ENCODE assay signal across 16 cellular contexts in genomic region chr12:47735649-47736048, GRCh38. TPM values are rescaled to one million over a fixed set of nuclear protein-coding genes. Genes with fewer than 3 reads are reported as not detected.
A peak's percentile ranks its signal among the peaks of the same experiment; 100 is the strongest.
DNase-seq lines count a peak whose midpoint lies in the region; ATAC-seq and TF ChIP-seq lines count a peak whose summit lies in the region.
"Had no signal": no experiment of that assay in that cellular context is flagged by ENCODE, and none has a peak within 500 bp of the region (broad histone marks: within the 10 kb centered on the region; RNA-seq: fewer than 3 reads in every experiment).

No MANE protein-coding gene starts in this region.

- peak overlapping the region in 1 of 3 donors; percentile 33 for H3K9ac ChIP-seq in skeletal muscle tissue (ENCODE audit: low read depth in 1 of 3, low read length in 3 of 3)
- H3K9ac ChIP-seq: SK-N-SH had no signal

- no peak for ATAC-seq in heart right ventricle
- no peak for ATAC-seq in Right ventricle myocardium inferior
- ATAC-seq in right cardiac atrium, result no peak
- ATAC-seq in aorta (ENCODE audit: low FRiP score), result no peak
- ATAC-seq: activated CD8-positive, alpha-beta T cell treated with anti-CD3 and anti-CD28 coated beads, Interleukin-2, amount 10 ng/mL, durations not matched to agents 7 days and 5 days; body of pancreas had no signal

- H3K4me3 ChIP-seq in heart right ventricle (no peak overlapping the region), right cardiac atrium (ENCODE audit: low read length) (no peak overlapping the region), skeletal muscle tissue (ENCODE audit: low read length in 3 of 3) (no peak overlapping the region), vagina (no peak overlapping the region), aorta (ENCODE audit: low read length in 2 of 2) (no peak overlapping the region)
- H3K4me3 ChIP-seq: body of pancreas, hepatocyte had no signal

- intact Hi-C loops in heart right ventricle (cut with DNase I) (loop anchor here in 3 of 10 donors (2.0 kb wide), 3 partner anchors 17 to 19 kb away; no protein-coding TSS in a partner anchor), Right ventricle myocardium inferior (cut with DNase I) (loop anchor here (2.0 kb wide), 1 partner anchor 19 kb away; no protein-coding TSS in a partner anchor), right cardiac atrium (cut with DNase I) (no loop called here), vagina (cut with DNase I) (loop anchor here (5.0 kb wide), 1 partner anchor 42 kb away; no protein-coding TSS in a partner anchor), aorta (cut with DNase I) (loop anchor here in 1 of 2 donors (2.0 kb wide), 1 partner anchor 19 kb away; no protein-coding TSS in a partner anchor)

- peak overlapping the region; percentile 45 to 93 (median 86) for H3K27ac ChIP-seq in heart right ventricle
- H3K27ac ChIP-seq in right cardiac atrium (ENCODE audit: low read length), result peak overlapping the region; percentile 82
- peak overlapping the region; percentile 58 for H3K27ac ChIP-seq in skeletal muscle tissue (ENCODE audit: low read depth, low read length)
- H3K27ac ChIP-seq in vagina, result peak overlapping the region; percentile 86
- no peak overlapping the region for H3K27ac ChIP-seq in aorta (ENCODE audit: low read depth in 1 of 2, low read length in 2 of 2)

- TF ChIP-seq CTCF in heart right ventricle (IDR thresholded peaks at IDR 0.05) (no peak), vagina (IDR thresholded peaks at IDR 0.05) (no peak)

- peaks cover 38 to 95% (median 78%) of the 10 kb centered on the region in 9 donors for H3K4me1 ChIP-seq in heart right ventricle
- peaks cover 36% of the 10 kb centered on the region for H3K4me1 ChIP-seq in right cardiac atrium (ENCODE audit: control insufficient read depth, insufficient read depth, low read length)
- H3K4me1 ChIP-seq in skeletal muscle tissue (ENCODE audit: control insufficient read depth in 3 of 3, insufficient read depth in 3 of 3, low read length in 3 of 3), result peaks cover 57 to 69% (median 59%) of the 10 kb centered on the region in 3 donors
- H3K4me1 ChIP-seq in vagina, result peaks cover 58% of the 10 kb centered on the region
- peaks cover 0 to 1% of the 10 kb centered on the region in 2 donors for H3K4me1 ChIP-seq in aorta (ENCODE audit: control insufficient read depth in 1 of 2, insufficient read depth in 2 of 2, low read length in 2 of 2)

- WGBS in heart right ventricle, 2 donors, result 79 to 87% methylated on average over 11 of the region's 11 CpGs
- 78% methylated on average over 11 of the region's 11 CpGs for WGBS in right cardiac atrium
- WGBS in aorta, 2 donors, result 96 to 97% methylated on average over 11 of the region's 11 CpGs

- H3K27me3 ChIP-seq in heart right ventricle (no peaks in the 10 kb centered on the region), right cardiac atrium (ENCODE audit: control insufficient read depth, insufficient read depth) (no peaks in the 10 kb centered on the region), skeletal muscle tissue (ENCODE audit: control insufficient read depth in 3 of 3, insufficient read depth in 3 of 3, low read length in 3 of 3) (peaks cover 0 to 2% (median 0%) of the 10 kb centered on the region in 3 donors), vagina (no peaks in the 10 kb centered on the region), aorta (ENCODE audit: control insufficient read depth in 1 of 2, insufficient read depth in 2 of 2, low read length in 1 of 2) (no peaks in the 10 kb centered on the region)
- H3K27me3 ChIP-seq: body of pancreas, hepatocyte had no signal

- no peak for DNase-seq in heart right ventricle
- no peak for DNase-seq in Right ventricle myocardium inferior (ENCODE audit: missing footprints)
- DNase-seq in right cardiac atrium, result no peak
- no peak for DNase-seq in vagina (ENCODE audit: extremely low spot score in 2 of 2)
- DNase-seq in SIG-M5 (lab: John Stamatoyannopoulos, UW), result no peak
- DNase-seq in aorta, result no peak
- no peak for DNase-seq in NCI-H82 treated with DMSO at 0.1 percent for 48 hours (lab: John Stamatoyannopoulos, UW; ENCODE audit: unreplicated experiment)
- DNase-seq: activated CD8-positive, alpha-beta T cell treated with anti-CD3 and anti-CD28 coated beads, Interleukin-2, amount 10 ng/mL, durations not matched to agents 7 days and 5 days; activated gamma-delta T cell; body of pancreas; left colon; NCI-H1436; NCI-H345 had no signal

- H3K9me3 ChIP-seq in heart right ventricle (no peaks in the 10 kb centered on the region), right cardiac atrium (ENCODE audit: control insufficient read depth, low read length) (no peaks in the 10 kb centered on the region), skeletal muscle tissue (ENCODE audit: control insufficient read depth in 3 of 3, low read length in 3 of 3) (no peaks in the 10 kb centered on the region), vagina (no peaks in the 10 kb centered on the region), aorta (ENCODE audit: control insufficient read depth, low read length) (no peaks in the 10 kb centered on the region)
- H3K9me3 ChIP-seq: body of pancreas, SK-N-SH had no signal

- no peak for TF ChIP-seq POLR2A in vagina (IDR thresholded peaks at IDR 0.05)

- peaks cover 0 to 16% (median 0%) of the 10 kb centered on the region in 9 donors for H3K36me3 ChIP-seq in heart right ventricle
- no peaks in the 10 kb centered on the region for H3K36me3 ChIP-seq in skeletal muscle tissue (ENCODE audit: control insufficient read depth in 3 of 3, insufficient read depth in 3 of 3, low read length in 3 of 3)
- H3K36me3 ChIP-seq in vagina, result no peaks in the 10 kb centered on the region
- H3K36me3 ChIP-seq in aorta (ENCODE audit: control insufficient read depth in 1 of 2, insufficient read depth in 2 of 2, low read length in 1 of 2), result no peaks in the 10 kb centered on the region

RNA-seq across cellular contexts. Expression of gene ENDOU, which starts 10.4 kb away (rescaled TPM):
- total RNA-seq in heart right ventricle (under 1 TPM in 9 of 10 donors, not detected in 1; 0.11 to 0.56 (median 0.31) TPM), Right ventricle myocardium inferior (not detected), right cardiac atrium (under 1 TPM; 0.28 to 0.86 (median 0.51) TPM), skeletal muscle tissue (1.0 TPM), vagina (21.4 TPM), aorta (1 to 10 TPM in 1 of 2 donors, under 1 TPM in 1; 0.29 to 1.7 TPM)
- polyA plus RNA-seq in heart right ventricle (under 1 TPM; 0.26 to 0.29 TPM), right cardiac atrium (0.45 TPM), aorta (under 1 TPM in 1 of 2 donors, not detected in 1; 0.74 TPM)
- total RNA-seq: activated CD8-positive, alpha-beta T cell treated with anti-CD3 and anti-CD28 coated beads, Interleukin-2, amount 10 ng/mL, durations not matched to agents 7 days and 5 days; body of pancreas; left colon had no signal
- polyA plus RNA-seq: hepatocyte, SK-N-SH had no signal

RNA-seq across cellular contexts. Expression of gene RAPGEF3, which starts 23.0 kb away (rescaled TPM):
- total RNA-seq in heart right ventricle (10 to 100 TPM in 9 of 10 donors, 1 to 10 TPM in 1; 9.5 to 54.9 (median 19.8) TPM), Right ventricle myocardium inferior (37.3 TPM), right cardiac atrium (10 to 100 TPM; 14.1 to 28.7 (median 23.3) TPM), skeletal muscle tissue (8.4 TPM), vagina (52.3 TPM), aorta (100 to 1,000 TPM in 1 of 2 donors, 10 to 100 TPM in 1; 39.2 to 139 TPM)
- polyA plus RNA-seq in heart right ventricle (100 to 1,000 TPM in 1 of 2 donors, 10 to 100 TPM in 1; 22.4 to 173 TPM), right cardiac atrium (44.9 TPM), aorta (100 to 1,000 TPM in 1 of 2 donors, 1 to 10 TPM in 1; 3.1 to 149 TPM)

RNA-seq across cellular contexts. Expression of gene RPAP3, which starts 29.8 kb away (rescaled TPM):
- total RNA-seq in heart right ventricle (10 to 100 TPM; 18.6 to 28.0 (median 21.8) TPM), Right ventricle myocardium inferior (24.4 TPM), right cardiac atrium (10 to 100 TPM; 15.4 to 22.8 (median 21.3) TPM), skeletal muscle tissue (5.2 TPM), vagina (19.2 TPM), aorta (10 to 100 TPM; 18.6 to 22.7 TPM)
- polyA plus RNA-seq in heart right ventricle (10 to 100 TPM in 1 of 2 donors, 1 to 10 TPM in 1; 4.8 to 10.1 TPM), right cardiac atrium (11.9 TPM), aorta (1 to 10 TPM; 4.6 to 7.8 TPM)

RNA-seq across cellular contexts. Expression of gene SLC48A1, which starts 37.4 kb away (rescaled TPM):
- total RNA-seq in heart right ventricle (10 to 100 TPM; 18.6 to 31.9 (median 22.1) TPM), Right ventricle myocardium inferior (23.2 TPM), right cardiac atrium (10 to 100 TPM; 26.5 to 30.1 (median 27.6) TPM), skeletal muscle tissue (7.8 TPM), vagina (20.9 TPM), aorta (10 to 100 TPM; 35.7 to 51.3 TPM)
- polyA plus RNA-seq in heart right ventricle (10 to 100 TPM; 12.6 to 26.2 TPM), right cardiac atrium (22.0 TPM), aorta (10 to 100 TPM; 19.7 to 33.6 TPM)

Comparison
In these comparisons a context has a peak if more than half of its experiments do, and no peak if none do; other contexts are left out.
1. intact Hi-C loops: an anchor here in Right ventricle myocardium inferior (2.0 kb wide) and vagina (5.0 kb wide); none called in right cardiac atrium.
2. H3K27ac ChIP-seq: peak in heart right ventricle (10 of 10), right cardiac atrium (single experiment), skeletal muscle tissue (single experiment) and vagina (single experiment); none in aorta (0 of 2).